8 cellular contexts compared by ENCODE assay signal in the genomic region with DNA sequence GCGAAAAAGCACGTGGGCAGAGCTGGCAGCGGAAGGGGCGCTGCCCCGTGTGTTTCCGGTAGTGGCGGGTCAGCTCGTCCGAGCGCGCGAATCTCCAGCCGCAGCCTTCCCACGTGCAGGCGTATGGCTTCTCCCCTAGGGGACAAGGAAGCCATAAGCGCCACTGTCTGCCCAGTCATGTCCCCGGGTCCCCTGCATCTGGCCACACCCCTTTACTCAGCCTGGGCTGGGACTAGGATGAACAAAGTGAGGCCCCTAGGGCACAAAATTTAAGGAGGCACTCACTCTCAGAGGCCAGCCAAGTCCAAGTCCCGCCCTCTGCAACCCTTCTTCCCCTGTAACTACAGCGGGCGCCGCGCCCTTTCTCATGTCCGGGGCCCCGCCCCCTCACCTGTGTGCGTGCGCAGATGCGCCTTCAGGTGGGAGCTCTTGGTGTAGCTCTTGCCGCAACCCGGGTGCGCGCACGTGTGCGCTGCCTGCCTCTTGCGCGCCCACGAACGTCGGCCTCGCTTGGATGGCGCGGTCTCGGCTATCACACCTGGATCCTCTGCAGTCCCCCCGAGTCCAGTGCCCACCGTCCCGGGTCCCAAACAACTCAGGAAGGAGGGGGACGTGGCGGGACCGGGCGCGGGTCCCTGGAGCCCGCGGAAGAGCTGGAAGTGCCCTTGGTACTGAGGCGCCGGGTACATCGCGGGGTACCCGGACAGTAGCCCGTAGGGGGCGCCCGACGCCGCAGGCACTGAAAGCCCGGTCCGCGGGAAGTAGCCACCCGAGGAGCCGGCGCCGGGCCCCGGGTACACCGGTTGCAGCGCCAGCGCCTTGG. TPM values are rescaled to one million over a fixed set of nuclear protein-coding genes. Genes with fewer than 3 reads are reported as not detected.
DNase-seq lines count a peak whose midpoint lies in the region; ATAC-seq and TF ChIP-seq lines count a peak whose summit lies in the region.

No MANE protein-coding gene starts in this region.

- H3K4me3 ChIP-seq in A673 (ENCODE audit: low read depth, low read length, poor library complexity, severe bottlenecking): peak overlapping the region; percentile 46
- peak overlapping the region; percentile 38 for H3K4me3 ChIP-seq in epithelial cell of esophagus (ENCODE audit: low read length)
- H3K4me3 ChIP-seq in mucosa of rectum (ENCODE audit: low read length in 2 of 2): peak overlapping the region; percentile 45 to 56

- H3K36me3 ChIP-seq in A673 (ENCODE audit: insufficient read depth, low read length, poor library complexity, severe bottlenecking): no peaks in the 10 kb centered on the region
- no peaks in the 10 kb centered on the region for H3K36me3 ChIP-seq in mucosa of rectum (ENCODE audit: control insufficient read depth in 2 of 2, insufficient read depth in 2 of 2, low read length in 2 of 2)

- peak overlapping the region in 1 of 2 donors; percentile 49 for H3K9ac ChIP-seq in mucosa of rectum (ENCODE audit: low read depth in 1 of 2, low read length in 2 of 2)

- BruUV-seq in A673 (replicated peaks; lab: Mats Ljungman, UMichigan): no TSS peak

- intact Hi-C loops in A673 (cut with micrococcal nuclease; ENCODE audit: unreplicated experiment): loop anchor here (2.0 kb wide), 1 partner anchor 80 kb away; no protein-coding TSS in a partner anchor

- H3K4me1 ChIP-seq in A673 (ENCODE audit: insufficient read depth, low read length, poor library complexity, severe bottlenecking) (peaks cover 5% of the 10 kb centered on the region), mucosa of rectum (ENCODE audit: control insufficient read depth in 2 of 2, insufficient read depth in 2 of 2, low read length in 2 of 2) (peaks cover 13 to 16% of the 10 kb centered on the region in 2 donors)

- peak; percentile 82 for TF ChIP-seq CTCF in A673 (conservative IDR thresholded peaks at IDR 0.05; ENCODE audit: low read depth, low read length)
- peak; percentile 35 for TF ChIP-seq CTCF in epithelial cell of esophagus (IDR thresholded peaks at IDR 0.05; ENCODE audit: insufficient read depth, low read depth, low read length, missing control alignments)
- TF ChIP-seq CTCF in omental fat pad (IDR thresholded peaks at IDR 0.05): no peak

- peaks cover 12% of the 10 kb centered on the region for H3K9me3 ChIP-seq in A673 (ENCODE audit: low read depth, low read length, poor library complexity, severe bottlenecking)
- H3K9me3 ChIP-seq in mucosa of rectum (ENCODE audit: control insufficient read depth in 2 of 2, low read length in 2 of 2): peaks cover 0 to 5% of the 10 kb centered on the region in 2 donors

- ATAC-seq in GM19351 (IDR thresholded peaks at IDR 0.05; ENCODE audit: unreplicated experiment) (peak; percentile 43), omental fat pad (ENCODE audit: low FRiP score) (no peak)

- CTCF ChIA-PET in A673 (lab: Charles Lee): interaction anchor here (0.5 to 1.2 kb wide), 4 partner anchors 18 to 191 kb away, joined by 3 to 5 read pairs (median 4); no protein-coding TSS in a partner anchor

- POLR2A ChIA-PET in A673 (lab: Charles Lee; ENCODE audit: low non-redundant PET): no interaction called here

- DNase-seq in A673 (ENCODE audit: low spot score) (peak; percentile 77), NCI-H526 treated with DMSO at 0.1 percent for 48 hours (lab: John Stamatoyannopoulos, UW) (peak; percentile 55), epithelial cell of esophagus (ENCODE audit: low read depth) (peak; percentile 93), omental fat pad (ENCODE audit: low spot score) (no peak)
- peak; percentile 66 for DNase-seq in activated CD8-positive, alpha-beta memory T cell treated with anti-CD3 and anti-CD28 coated beads, Interleukin-2, amount 50 U/mL, for 1 hour (ENCODE audit: extremely low read depth)
- DNase-seq in stimulated activated CD8-positive, alpha-beta memory T cell treated with anti-CD3 and anti-CD28 coated beads, Interleukin-7, amount 100 ng/mL, for 48 hours (ENCODE audit: extremely low read depth in 1 of 2, low read depth in 1 of 2): peak; percentile 71 to 91

- H3K27me3 ChIP-seq in A673 (replicated peaks; ENCODE audit: insufficient read depth, low read depth, low read length, poor library complexity) (no peaks in the 10 kb centered on the region), mucosa of rectum (ENCODE audit: control insufficient read depth in 2 of 2, insufficient read depth in 2 of 2, low read length in 2 of 2) (no peaks in the 10 kb centered on the region)

- H3K27ac ChIP-seq in A673 (ENCODE audit: low read depth, low read length, poor library complexity, severe bottlenecking): no peak overlapping the region
- H3K27ac ChIP-seq in mucosa of rectum (ENCODE audit: low read depth in 2 of 2, low read length in 2 of 2): peak overlapping the region; percentile 23 to 25

RNA-seq across cellular contexts. Expression of gene KLF1, which starts 1.9 kb away (rescaled TPM):
- 0.30 and 0.57 TPM in 2 replicates for total RNA-seq in A673 (2021)
- total RNA-seq in omental fat pad: under 1 TPM in 1 of 4 donors, not detected in 3; 0.69 TPM

RNA-seq across cellular contexts. Expression of gene DNASE2, which starts 3.9 kb away (rescaled TPM):
- total RNA-seq in A673 (2021): 22.7 and 27.8 TPM in 2 replicates
- total RNA-seq in omental fat pad: 10 to 100 TPM; 24.6 to 36.9 (median 28.4) TPM

RNA-seq across cellular contexts. Expression of gene GCDH, which starts 5.8 kb away (rescaled TPM):
- total RNA-seq in A673 (2021) (47.3 and 58.7 TPM in 2 replicates), omental fat pad (10 to 100 TPM; 36.1 to 51.4 (median 45.2) TPM)

RNA-seq across cellular contexts. Expression of gene SYCE2, which starts 34.0 kb away (rescaled TPM):
- 0.71 and 1.8 TPM in 2 replicates for total RNA-seq in A673 (2021)
- not detected for total RNA-seq in omental fat pad

RNA-seq across cellular contexts. Expression of gene MAST1, which starts 46.8 kb away (rescaled TPM):
- total RNA-seq in A673 (2021): 22.2 and 26.7 TPM in 2 replicates
- total RNA-seq in omental fat pad: not detected

Comparison
In these comparisons a context has a peak if more than half of its experiments do, and no peak if none do; other contexts are left out.
1. CTCF ChIP-seq: peak in A673 (single experiment) and epithelial cell of esophagus (single experiment); none in omental fat pad (0 of 3).
2. Peak in every context shown above with its lines, with median percentiles within 50 percentile points of each other: H3K4me3 ChIP-seq.